ENCODE assay signal across 9 cellular contexts in genomic region chr16:85460252-85460982, GRCh38.
A peak's percentile ranks its signal among the peaks of the same experiment; 100 is the strongest.
DNase-seq lines count a peak whose midpoint lies in the region; ATAC-seq and TF ChIP-seq lines count a peak whose summit lies in the region.
"Had no signal": no experiment of that assay in that cellular context is flagged by ENCODE, and none has a peak within 500 bp of the region (broad histone marks: within the 10 kb centered on the region; RNA-seq: fewer than 3 reads in every experiment).

No MANE protein-coding gene starts in this region.

- peaks cover 28% of the 10 kb centered on the region for H3K27me3 Mint-ChIP-seq in activated CD8-positive, alpha-beta T cell treated with anti-CD3 and anti-CD28 coated beads, Interleukin-2, amount 10 ng/mL, durations not matched to agents 7 days and 5 days (ENCODE audit: low read depth)

- peaks cover 20% of the 10 kb centered on the region for H3K79me2 ChIP-seq in hepatocyte

- H2AFZ ChIP-seq in hepatocyte, result no peak overlapping the region

- peak; percentile 43 for DNase-seq in ELF-1 (ENCODE audit: low read depth, low spot score)
- peak; percentile 54 for DNase-seq in NT2/D1 (ENCODE audit: low read depth, low spot score)
- peak; percentile 34 for DNase-seq in hepatocyte (ENCODE audit: low spot score)
- no peak for DNase-seq in sciatic nerve (ENCODE audit: low spot score)
- no peak for DNase-seq in stimulated activated effector memory CD8-positive, alpha-beta T cell treated with anti-CD3 and anti-CD28 coated beads, Interleukin-12 subunit alpha, Interleukin-12 subunit beta, amount 100 ng/mL, for 72 hours (ENCODE audit: low spot score in 2 of 2)
- DNase-seq in stimulated activated CD4-positive, alpha-beta T cell treated with anti-CD3 and anti-CD28 coated beads, Interleukin-1b, Interleukin-23, amount 100 ng/mL, for 48 hours, result no peak
- DNase-seq in activated CD8-positive, alpha-beta T cell treated with anti-CD3 and anti-CD28 coated beads, Interleukin-2, amount 10 ng/mL, durations not matched to agents 7 days and 5 days, result no peak
- DNase-seq in stimulated activated CD4-positive, alpha-beta T cell treated with anti-CD3 and anti-CD28 coated beads, Interleukin-4, amount 100 ng/mL, for 1 hour, result no peak

- no peaks in the 10 kb centered on the region for H3K9me3 ChIP-seq in NT2/D1 (ENCODE audit: insufficient read depth, low read length)
- no peaks in the 10 kb centered on the region for H3K9me3 ChIP-seq in hepatocyte (ENCODE audit: low read depth)

- H3K4me3 ChIP-seq in NT2/D1 (ENCODE audit: insufficient read length, low read depth), result peak overlapping the region; percentile 12
- H3K4me3 ChIP-seq in hepatocyte, result no peak overlapping the region

- H3K36me3 Mint-ChIP-seq in stimulated activated effector memory CD8-positive, alpha-beta T cell treated with anti-CD3 and anti-CD28 coated beads, Interleukin-12 subunit alpha, Interleukin-12 subunit beta, amount 100 ng/mL, for 72 hours, result no peaks in the 10 kb centered on the region
- H3K36me3 Mint-ChIP-seq in activated CD8-positive, alpha-beta T cell treated with anti-CD3 and anti-CD28 coated beads, Interleukin-2, amount 10 ng/mL, durations not matched to agents 7 days and 5 days (ENCODE audit: low read depth), result no peaks in the 10 kb centered on the region
- H3K36me3 Mint-ChIP-seq: activated naive CD4-positive, alpha-beta T cell treated with anti-CD3 and anti-CD28 coated beads, Interleukin-2, amount 50 U/mL, for 72 hours had no signal

- H3K36me3 ChIP-seq in NT2/D1 (ENCODE audit: insufficient read depth, insufficient read length, low read length), result no peaks in the 10 kb centered on the region
- no peaks in the 10 kb centered on the region for H3K36me3 ChIP-seq in hepatocyte (replicated peaks; ENCODE audit: insufficient read depth, low read depth)

- no peaks in the 10 kb centered on the region for H3K9me3 Mint-ChIP-seq in stimulated activated effector memory CD8-positive, alpha-beta T cell treated with anti-CD3 and anti-CD28 coated beads, Interleukin-12 subunit alpha, Interleukin-12 subunit beta, amount 100 ng/mL, for 72 hours
- no peaks in the 10 kb centered on the region for H3K9me3 Mint-ChIP-seq in activated CD8-positive, alpha-beta T cell treated with anti-CD3 and anti-CD28 coated beads, Interleukin-2, amount 10 ng/mL, durations not matched to agents 7 days and 5 days (ENCODE audit: insufficient read depth)
- H3K9me3 Mint-ChIP-seq: activated naive CD4-positive, alpha-beta T cell treated with anti-CD3 and anti-CD28 coated beads, Interleukin-2, amount 50 U/mL, for 72 hours had no signal

- CTCF ChIA-PET in activated CD8-positive, alpha-beta T cell treated with anti-CD3 and anti-CD28 coated beads, Interleukin-2, amount 10 ng/mL, durations not matched to agents 7 days and 5 days (lab: Charles Lee), result no interaction called here

- H3K9ac ChIP-seq in NT2/D1 (ENCODE audit: insufficient read length, low read depth), result peak overlapping the region; percentile 70

- no peaks in the 10 kb centered on the region for H4K20me1 ChIP-seq in hepatocyte (ENCODE audit: insufficient read depth, poor library complexity, severe bottlenecking)

- H3K4me1 Mint-ChIP-seq in stimulated activated effector memory CD8-positive, alpha-beta T cell treated with anti-CD3 and anti-CD28 coated beads, Interleukin-12 subunit alpha, Interleukin-12 subunit beta, amount 100 ng/mL, for 72 hours, result peaks cover 7% of the 10 kb centered on the region
- peaks cover 3% of the 10 kb centered on the region for H3K4me1 Mint-ChIP-seq in activated CD8-positive, alpha-beta T cell treated with anti-CD3 and anti-CD28 coated beads, Interleukin-2, amount 10 ng/mL, durations not matched to agents 7 days and 5 days (ENCODE audit: low read depth)

- POLR2A ChIA-PET in activated CD8-positive, alpha-beta T cell treated with anti-CD3 and anti-CD28 coated beads, Interleukin-2, amount 10 ng/mL, durations not matched to agents 7 days and 5 days (lab: Charles Lee), result no interaction called here

- H3K27me3 ChIP-seq in NT2/D1 (ENCODE audit: insufficient read depth, insufficient read length) (peaks cover 45% of the 10 kb centered on the region), hepatocyte (no peaks in the 10 kb centered on the region)

- no peak overlapping the region for H3K4me3 Mint-ChIP-seq in stimulated activated effector memory CD8-positive, alpha-beta T cell treated with anti-CD3 and anti-CD28 coated beads, Interleukin-12 subunit alpha, Interleukin-12 subunit beta, amount 100 ng/mL, for 72 hours
- no peak overlapping the region for H3K4me3 Mint-ChIP-seq in activated CD8-positive, alpha-beta T cell treated with anti-CD3 and anti-CD28 coated beads, Interleukin-2, amount 10 ng/mL, durations not matched to agents 7 days and 5 days

- peak; percentile 30 for ATAC-seq in sciatic nerve
- no peak for ATAC-seq in stimulated activated effector memory CD8-positive, alpha-beta T cell treated with anti-CD3 and anti-CD28 coated beads, Interleukin-12 subunit alpha, Interleukin-12 subunit beta, amount 100 ng/mL, for 72 hours
- no peak for ATAC-seq in activated CD8-positive, alpha-beta T cell treated with anti-CD3 and anti-CD28 coated beads, Interleukin-2, amount 10 ng/mL, durations not matched to agents 7 days and 5 days

- 45% methylated on average over 22 of the region's 22 CpGs for WGBS in hepatocyte (ENCODE audit: low lambda C conversion rate, missing lambda C conversion rate)

- intact Hi-C loops in sciatic nerve (cut with DNase I), result no loop called here

- H3K27ac ChIP-seq in hepatocyte, result peak overlapping the region; percentile 81

- no peak for TF ChIP-seq CTCF in hepatocyte (IDR thresholded peaks at IDR 0.05; ENCODE audit: poor library complexity)

- peaks cover 57% of the 10 kb centered on the region for H3K4me1 ChIP-seq in NT2/D1 (ENCODE audit: insufficient read depth, insufficient read length)
- H3K4me1 ChIP-seq in hepatocyte (ENCODE audit: insufficient read depth), result peaks cover 66% of the 10 kb centered on the region

- H3K9me2 ChIP-seq in hepatocyte (replicated peaks; ENCODE audit: insufficient read depth), result no peaks in the 10 kb centered on the region

- peak overlapping the region; percentile 87 for H3K4me2 ChIP-seq in hepatocyte

- H3K27ac Mint-ChIP-seq in stimulated activated effector memory CD8-positive, alpha-beta T cell treated with anti-CD3 and anti-CD28 coated beads, Interleukin-12 subunit alpha, Interleukin-12 subunit beta, amount 100 ng/mL, for 72 hours, result no peak overlapping the region
- H3K27ac Mint-ChIP-seq in activated CD8-positive, alpha-beta T cell treated with anti-CD3 and anti-CD28 coated beads, Interleukin-2, amount 10 ng/mL, durations not matched to agents 7 days and 5 days, result no peak overlapping the region
- H3K27ac Mint-ChIP-seq: activated naive CD4-positive, alpha-beta T cell treated with anti-CD3 and anti-CD28 coated beads, Interleukin-2, amount 50 U/mL, for 72 hours had no signal

Comparison
In these comparisons a context has a peak if more than half of its experiments do, and no peak if none do; other contexts are left out.
1. DNase-seq: peak in ELF-1 (single experiment), NT2/D1 (single experiment) and hepatocyte (single experiment); none in sciatic nerve (single experiment), stimulated activated effector memory CD8-positive, alpha-beta T cell treated with anti-CD3 and anti-CD28 coated beads, Interleukin-12 subunit alpha, Interleukin-12 subunit beta, amount 100 ng/mL, for 72 hours (0 of 2), stimulated activated CD4-positive, alpha-beta T cell treated with anti-CD3 and anti-CD28 coated beads, Interleukin-1b, Interleukin-23, amount 100 ng/mL, for 48 hours (single experiment), activated CD8-positive, alpha-beta T cell treated with anti-CD3 and anti-CD28 coated beads, Interleukin-2, amount 10 ng/mL, durations not matched to agents 7 days and 5 days (single experiment) and stimulated activated CD4-positive, alpha-beta T cell treated with anti-CD3 and anti-CD28 coated beads, Interleukin-4, amount 100 ng/mL, for 1 hour (single experiment).